Comparison of ENCODE assay signal across 8 cellular contexts in genomic region chr7:47581821-47582747, GRCh38. TPM values are rescaled to one million over a fixed set of nuclear protein-coding genes. Genes with fewer than 3 reads are reported as not detected.
DNase-seq lines count a peak whose midpoint lies in the region; ATAC-seq and TF ChIP-seq lines count a peak whose summit lies in the region.

Gene TNS3 (minus strand): TSS chr7:47582111. CDS start chr7:47439636, 142,475 bp downstream.

- H3K36me3 ChIP-seq in BJ (ENCODE audit: control insufficient read depth, insufficient read depth, low read length) (peaks cover 9% of the 10 kb centered on the region), subcutaneous abdominal adipose tissue (ENCODE audit: control insufficient read depth in 5 of 5, insufficient read depth in 5 of 5, low read length in 5 of 5) (no peaks in the 10 kb centered on the region)

- TF ChIP-seq CTCF in BJ (IDR thresholded peaks at IDR 0.05; ENCODE audit: insufficient read depth, low read depth, low read length), result no peak

- POLR2A ChIA-PET in BJ (lab: Charles Lee), result interaction anchor here (0.7 to 1.0 kb wide), 2 partner anchors 19 to 112 kb away, joined by 4 to 12 read pairs; no protein-coding TSS in a partner anchor

- peaks cover 12 to 76% (median 70%) of the 10 kb centered on the region in 5 donors for H3K4me1 ChIP-seq in subcutaneous abdominal adipose tissue (ENCODE audit: control insufficient read depth in 5 of 5, insufficient read depth in 5 of 5, low read length in 5 of 5)

- H3K27ac ChIP-seq in subcutaneous abdominal adipose tissue (ENCODE audit: low read depth, low read length), result peak within 1 kb of the TSS; percentile 76

- H3K9ac ChIP-seq in subcutaneous abdominal adipose tissue (ENCODE audit: low read length in 5 of 5), result peak within 1 kb of the TSS; percentile 19 to 93 (median 74)

- CTCF ChIA-PET in BJ (lab: Yijun Ruan, JAX), result interaction anchor here (0.8 to 2.0 kb wide), 6 partner anchors 9 to 227 kb away, joined by 3 to 8 read pairs (median 5); no protein-coding TSS in a partner anchor

- no peaks in the 10 kb centered on the region for H3K9me3 ChIP-seq in subcutaneous abdominal adipose tissue (ENCODE audit: control insufficient read depth in 5 of 5, low read length in 5 of 5)

- H3K4me3 ChIP-seq in BJ (ENCODE audit: low read depth, low read length), result peak within 1 kb of the TSS; percentile 77
- peak within 1 kb of the TSS; percentile 74 to 88 (median 80) for H3K4me3 ChIP-seq in subcutaneous abdominal adipose tissue (ENCODE audit: low read depth in 1 of 5, low read length in 5 of 5)

- no peak for DNase-seq in BJ (ENCODE audit: low read depth)
- peak; percentile 73 for DNase-seq in LoVo (ENCODE audit: low spot score)
- DNase-seq in cerebellum (ENCODE audit: low spot score), result peak; percentile 54
- peak; percentile 82 for DNase-seq in left kidney (ENCODE audit: low read depth, low spot score)
- DNase-seq in NCI-H2227 (lab: John Stamatoyannopoulos, UW; ENCODE audit: unreplicated experiment), result no peak
- no peak for DNase-seq in HPDE6-E6E7 (ENCODE audit: extremely low spot score)

- ATAC-seq in GM18867 (IDR thresholded peaks at IDR 0.05; ENCODE audit: unreplicated experiment), result no peak

- H3K27me3 ChIP-seq in BJ (ENCODE audit: control insufficient read depth, insufficient read depth, low read length) (no peaks in the 10 kb centered on the region), subcutaneous abdominal adipose tissue (ENCODE audit: control insufficient read depth in 5 of 5, insufficient read depth in 4 of 5, low read length in 5 of 5) (no peaks in the 10 kb centered on the region)

RNA-seq across cellular contexts. Expression of gene TNS3, which starts in this region (rescaled TPM):
- polyA plus RNA-seq in BJ (2011; rRNA removed), result 94.2 and 126 TPM in 2 replicates
- 212 and 247 TPM in 2 replicates for polyA minus RNA-seq in BJ (2011; rRNA and poly(A)+ RNA removed)
- total RNA-seq in cerebellum, result 37.5 TPM

Comparison
In these comparisons a context has a peak if more than half of its experiments do, and no peak if none do; other contexts are left out.
1. DNase-seq: peak in LoVo (single experiment), cerebellum (single experiment) and left kidney (single experiment); none in BJ (single experiment), NCI-H2227 (single experiment) and HPDE6-E6E7 (single experiment).